ENCODE assay signal across 24 cellular contexts in the genomic region with DNA sequence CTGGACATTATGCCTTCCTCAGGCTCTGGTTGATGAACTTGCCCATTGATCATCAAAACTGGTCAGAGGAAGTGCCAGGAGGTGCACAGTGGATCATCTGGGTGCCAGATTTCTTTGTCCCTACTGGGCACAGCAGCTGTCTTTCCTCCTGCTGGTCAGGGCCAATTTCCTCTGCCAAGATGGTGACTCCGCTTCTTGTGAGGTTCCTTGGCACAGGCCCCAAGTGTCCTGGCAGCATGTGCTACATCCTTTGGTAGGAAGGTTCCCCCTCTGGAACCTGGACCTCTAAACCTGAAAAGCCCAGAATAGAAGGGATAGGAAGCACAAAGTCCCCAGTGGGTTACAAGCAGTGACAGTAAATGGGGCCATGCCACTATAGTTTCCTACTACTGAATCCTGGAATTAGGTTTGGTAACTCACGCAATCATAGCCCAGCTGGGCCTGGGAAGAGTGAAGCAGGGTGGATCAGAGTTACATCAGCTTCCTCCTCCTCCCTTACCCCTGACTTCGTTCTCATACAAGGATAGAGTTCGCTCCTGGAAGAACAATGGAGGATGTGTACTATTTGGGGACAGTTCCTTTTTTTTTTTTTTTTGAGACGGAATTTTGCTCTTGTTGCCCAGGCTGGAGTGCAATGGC.
"Had no signal": no experiment of that assay in that cellular context is flagged by ENCODE, and none has a peak within 500 bp of the region (broad histone marks: within the 10 kb centered on the region; RNA-seq: fewer than 3 reads in every experiment).

No MANE protein-coding gene starts in this region.

- H3K4me1 ChIP-seq: adrenal gland, SJCRH30 had no signal

- H3K27me3 Mint-ChIP-seq: activated naive CD8-positive, alpha-beta T cell treated with anti-CD3 and anti-CD28 coated beads, Interleukin-2, amount 10 ng/mL, durations not matched to agents 7 days and 5 days had no signal

- DNase-seq: activated CD4-positive, alpha-beta T cell treated with anti-CD3 and anti-CD28 coated beads for 4 hours; activated CD8-positive, alpha-beta memory T cell treated with anti-CD3 and anti-CD28 coated beads, Interleukin-2, amount 50 U/mL, for 4 hours; activated CD8-positive, alpha-beta T cell treated with anti-CD3 and anti-CD28 coated beads for 36 hours; activated naive CD4-positive, alpha-beta T cell treated with anti-CD3 and anti-CD28 coated beads, Interleukin-2, amount 50 U/mL, for 16 hours; activated naive CD8-positive, alpha-beta T cell treated with anti-CD3 and anti-CD28 coated beads, Interleukin-2, amount 10 ng/mL, durations not matched to agents 7 days and 5 days; activated T-cell treated with anti-CD3 and anti-CD28 coated beads, Interleukin-2, amount 50 U/mL, for 72 hours; adrenal gland; anterior cingulate cortex; NCI-H1105; NCI-H1436; NCI-H1694 treated with DMSO at 0.1 percent for 48 hours; NCI-H2029 treated with DMSO at 0.1 percent for 48 hours; NCI-H345; NCI-H510A; NCI-H526 treated with DMSO at 0.1 percent for 48 hours; NCI-H82; RPMI8226; SJCRH30 had no signal

- H3K9ac ChIP-seq: KMS-11 had no signal

- H3K27ac ChIP-seq: adrenal gland, KMS-11, SJCRH30 had no signal

- H3K27me3 ChIP-seq: adrenal gland, SJCRH30 had no signal

- H3K4me3 ChIP-seq: adrenal gland, SJCRH30 had no signal

- H3K36me3 ChIP-seq: adrenal gland, SJCRH30 had no signal

- H3K4me1 Mint-ChIP-seq: activated naive CD8-positive, alpha-beta T cell treated with anti-CD3 and anti-CD28 coated beads, Interleukin-2, amount 10 ng/mL, durations not matched to agents 7 days and 5 days; central memory CD8-positive, alpha-beta T cell had no signal

- ATAC-seq: activated CD4-positive, CD25-positive, alpha-beta regulatory T cell treated with anti-CD3 and anti-CD28 coated beads, Interleukin-2, amount 50 U/mL, for 24 hours; activated CD8-positive, alpha-beta T cell treated with anti-CD3 and anti-CD28 coated beads for 36 hours; activated T-cell treated with anti-CD3 and anti-CD28 coated beads, Interleukin-2, amount 50 U/mL, for 72 hours; Right ventricle myocardium inferior had no signal

- H3K4me3 Mint-ChIP-seq: activated CD8-positive, alpha-beta T cell treated with anti-CD3 and anti-CD28 coated beads for 36 hours; activated naive CD8-positive, alpha-beta T cell treated with anti-CD3 and anti-CD28 coated beads, Interleukin-2, amount 10 ng/mL, durations not matched to agents 7 days and 5 days; activated T-cell treated with anti-CD3 and anti-CD28 coated beads, Interleukin-2, amount 50 U/mL, for 72 hours; central memory CD8-positive, alpha-beta T cell; T-helper 1 cell treated with Interleukin-12 subunit alpha and Interleukin-12 subunit beta and Interleukin-4 antibody, amounts not matched to agents 30 μg/mL and 1 μg/mL, for 36 hours had no signal

- H3K9me3 ChIP-seq: adrenal gland, SJCRH30 had no signal

- H3K27ac Mint-ChIP-seq: activated CD8-positive, alpha-beta T cell treated with anti-CD3 and anti-CD28 coated beads for 36 hours; activated naive CD8-positive, alpha-beta T cell treated with anti-CD3 and anti-CD28 coated beads, Interleukin-2, amount 10 ng/mL, durations not matched to agents 7 days and 5 days; activated T-cell treated with anti-CD3 and anti-CD28 coated beads, Interleukin-2, amount 50 U/mL, for 72 hours; activated T-helper 2 cell treated with anti-CD3 and anti-CD28 coated beads, Interferon-gamma antibody, Interleukin-2, Interleukin-4, amounts not matched to agents 10 μg/mL and 5 μg/mL and 100 μg/mL, durations not matched to agents 14 hours and 24 hours and 36 hours; T-helper 1 cell treated with Interleukin-12 subunit alpha and Interleukin-12 subunit beta and Interleukin-4 antibody, amounts not matched to agents 30 μg/mL and 1 μg/mL, for 36 hours had no signal
